23 cellular contexts compared by ENCODE assay signal in the genomic region with DNA sequence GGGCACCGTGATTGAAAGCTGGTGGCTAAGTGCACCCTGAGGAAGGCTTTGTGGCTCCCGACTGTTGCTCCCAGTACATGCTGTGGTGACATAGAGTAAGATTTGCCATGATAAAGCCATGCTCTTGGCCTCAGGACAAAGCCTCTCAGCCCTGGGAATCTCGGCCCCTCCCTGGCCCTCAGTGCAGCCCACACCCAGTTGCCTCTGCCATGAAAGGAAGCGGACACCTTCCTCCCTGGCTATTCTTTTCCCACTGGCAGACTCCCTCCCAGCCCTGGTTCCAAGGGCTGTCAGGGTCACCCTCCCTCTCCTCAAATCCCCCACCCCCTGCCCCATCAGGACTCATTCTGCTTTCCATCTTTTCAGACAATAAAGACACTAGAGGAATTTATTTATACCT.
DNase-seq lines count a peak whose midpoint lies in the region; ATAC-seq, FAIRE-seq and TF ChIP-seq lines count a peak whose summit lies in the region.
"Had no signal": no experiment of that assay in that cellular context is flagged by ENCODE, and none has a peak within 500 bp of the region (broad histone marks: within the 10 kb centered on the region; RNA-seq: fewer than 3 reads in every experiment).

No MANE protein-coding gene starts in this region.

- H3K4me3 Mint-ChIP-seq in activated CD4-positive, alpha-beta T cell treated with anti-CD3 and anti-CD28 coated beads, Interleukin-2, amount 10 ng/mL, durations not matched to agents 24 days and 14 days = no peak overlapping the region
- H3K4me3 Mint-ChIP-seq: B cell; CD4-positive, alpha-beta T cell; CD8-positive, alpha-beta T cell had no signal

- H2AFZ ChIP-seq in H1 (ENCODE audit: low read length) (no peak overlapping the region), neuronal stem cell (ENCODE audit: low read length) (no peak overlapping the region)

- no peak for FAIRE-seq in H1 (lab: Jason Lieb, UNC)
- FAIRE-seq: A549, D721Med, GM12878, GM12892, GM18507 had no signal

- H2BK5ac ChIP-seq in H1 (ENCODE audit: low read depth, low read length) (no peak overlapping the region), neuronal stem cell (ENCODE audit: low read length) (no peak overlapping the region)

- intact Hi-C loops in activated CD4-positive, alpha-beta T cell treated with anti-CD3 and anti-CD28 coated beads, Interleukin-2, amount 10 ng/mL, durations not matched to agents 24 days and 14 days (cut with micrococcal nuclease) = no loop called here
- intact Hi-C loops in lower lobe of right lung (cut with DNase I) = no loop called here

- WGBS in H1 (ENCODE audit: extremely low coverage in 1 of 2, insufficient coverage in 1 of 2, insufficient read length in 1 of 2, insufficient replicate concordance in 2 of 2, low coverage in 1 of 2, low lambda C conversion rate in 2 of 2, missing lambda C conversion rate in 1 of 2), 2 experiments = 88% methylated on average over 4 of the region's 4 CpGs; no CpG with 5 or more reads in 1 of the 2 experiments
- no CpG with 5 or more reads among the region's 4 CpGs for WGBS in neuronal stem cell (ENCODE audit: extremely low coverage in 2 of 2, insufficient read length in 2 of 2, insufficient replicate concordance in 1 of 2), 2 donors

- TF ChIP-seq RAD21 in H1 (IDR thresholded peaks at IDR 0.05 in 1 of 2, conservative IDR thresholded peaks at IDR 0.05 in 1 of 2; ENCODE audit: low read depth in 2 of 2, low read length in 2 of 2) = no peak

- H3K4me2 ChIP-seq in H1 (ENCODE audit: insufficient read depth in 1 of 2, low read depth in 2 of 2, low read length in 2 of 2) (no peak overlapping the region), neuronal stem cell (ENCODE audit: insufficient read depth, low read length, poor library complexity, severe bottlenecking) (no peak overlapping the region)
- H3K4me2 ChIP-seq: A549; BLaER1 treated with 17β-estradiol and CSF1 and Interleukin-3, amounts not matched to agents 10 nM and 100 nM had no signal

- no peak for TF ChIP-seq CTCF in H1 (IDR thresholded peaks at IDR 0.05; ENCODE audit: control extremely low read depth in 1 of 3, insufficient read depth in 1 of 3, low read depth in 1 of 3, low read length in 3 of 3)
- no peak for TF ChIP-seq CTCF in lower lobe of right lung (IDR thresholded peaks at IDR 0.05)

- no peaks in the 10 kb centered on the region for H3K9me3 ChIP-seq in H1 (ENCODE audit: insufficient read depth in 2 of 2, low read depth in 1 of 2, low read length in 1 of 2)
- H3K9me3 ChIP-seq in neuronal stem cell (replicated peaks in 1 of 2; ENCODE audit: control insufficient read depth in 2 of 2, insufficient read depth in 1 of 2, low read depth in 1 of 2, low read length in 2 of 2) = no peaks in the 10 kb centered on the region
- no peaks in the 10 kb centered on the region for H3K9me3 ChIP-seq in lower lobe of right lung
- H3K9me3 ChIP-seq: A549; BLaER1 treated with 17β-estradiol and CSF1 and Interleukin-3, amounts not matched to agents 10 nM and 100 nM; Caco-2 had no signal

- H3K36me3 Mint-ChIP-seq in activated CD4-positive, alpha-beta T cell treated with anti-CD3 and anti-CD28 coated beads, Interleukin-2, amount 10 ng/mL, durations not matched to agents 24 days and 14 days (ENCODE audit: low read depth) = no peaks in the 10 kb centered on the region
- H3K36me3 Mint-ChIP-seq: CD8-positive, alpha-beta T cell had no signal

- no peak for TF ChIP-seq POLR2A in H1 (IDR thresholded peaks at IDR 0.05; ENCODE audit: control extremely low read depth in 1 of 2, low read depth in 2 of 2, low read length in 2 of 2)

- H2BK120ac ChIP-seq in H1 (replicated peaks; ENCODE audit: low read depth, low read length) (no peak overlapping the region), neuronal stem cell (ENCODE audit: low read depth, low read length) (no peak overlapping the region)

- peak overlapping the region; percentile 57 for H4K8ac ChIP-seq in H1 (ENCODE audit: extremely low read depth, insufficient read depth, low read length)
- no peak overlapping the region for H4K8ac ChIP-seq in neuronal stem cell (ENCODE audit: low read depth, low read length)

- H4K20me1 ChIP-seq in H1 (replicated peaks in 1 of 2; ENCODE audit: control insufficient read depth in 1 of 2, insufficient read depth in 2 of 2, low read length in 2 of 2) = no peaks in the 10 kb centered on the region
- H4K20me1 ChIP-seq: BLaER1 treated with 17β-estradiol and CSF1 and Interleukin-3, amounts not matched to agents 10 nM and 100 nM had no signal

- CTCF ChIA-PET in H1 (lab: Charles Lee; ENCODE audit: partially characterized antibody) = interaction anchor here (1.0 to 1.3 kb wide), 3 partner anchors 9 to 138 kb away, joined by 3 to 4 read pairs (median 4); no protein-coding TSS in a partner anchor

- no peak overlapping the region for H2BK20ac ChIP-seq in H1 (ENCODE audit: low read length)

- no peaks in the 10 kb centered on the region for H3K9me3 Mint-ChIP-seq in activated CD4-positive, alpha-beta T cell treated with anti-CD3 and anti-CD28 coated beads, Interleukin-2, amount 10 ng/mL, durations not matched to agents 24 days and 14 days
- H3K9me3 Mint-ChIP-seq: CD4-positive, alpha-beta T cell; CD8-positive, alpha-beta T cell had no signal

- ATAC-seq in HG03159 (IDR thresholded peaks at IDR 0.05; ENCODE audit: unreplicated experiment) = no peak
- ATAC-seq in lower lobe of right lung = no peak
- ATAC-seq in GM21786 (IDR thresholded peaks at IDR 0.05; ENCODE audit: unreplicated experiment) = no peak
- ATAC-seq: A549; CD8-positive, alpha-beta T cell; GM12878 had no signal

- H2BK15ac ChIP-seq in H1 (ENCODE audit: low read length) (no peak overlapping the region), neuronal stem cell (ENCODE audit: low read length) (no peak overlapping the region)

- H3K23me2 ChIP-seq in H1 (ENCODE audit: low read depth, low read length) = no peaks in the 10 kb centered on the region

- H3K23ac ChIP-seq in H1 (ENCODE audit: insufficient read length) = no peak overlapping the region
- no peak overlapping the region for H3K23ac ChIP-seq in neuronal stem cell (ENCODE audit: low read depth, low read length, poor library complexity)

- no peak overlapping the region for H3K27ac ChIP-seq in H1 (ENCODE audit: low read depth, low read length)
- no peak overlapping the region for H3K27ac ChIP-seq in neuronal stem cell (replicated peaks; ENCODE audit: low read length)
- no peak overlapping the region for H3K27ac ChIP-seq in lower lobe of right lung
- H3K27ac ChIP-seq: 22Rv1; A549; BLaER1 treated with 17β-estradiol and CSF1 and Interleukin-3, amounts not matched to agents 10 nM and 100 nM; C4-2B had no signal

- no peak overlapping the region for H3K4me3 ChIP-seq in H1 (ENCODE audit: extremely low read depth in 1 of 4, insufficient read depth in 2 of 4, low read depth in 3 of 4, low read length in 4 of 4)
- H3K4me3 ChIP-seq in neuronal stem cell (ENCODE audit: low read length in 2 of 2) = no peak overlapping the region
- H3K4me3 ChIP-seq in lower lobe of right lung = no peak overlapping the region
- H3K4me3 ChIP-seq: A549; BLaER1 treated with 17β-estradiol and CSF1 and Interleukin-3, amounts not matched to agents 10 nM and 100 nM; GM12878 had no signal

- H3K14ac ChIP-seq in H1 (ENCODE audit: insufficient read length) = no peak overlapping the region
- H3K14ac ChIP-seq in neuronal stem cell (ENCODE audit: low read length) = no peak overlapping the region

- DNase-seq in activated CD4-positive, alpha-beta T cell treated with anti-CD3 and anti-CD28 coated beads, Interleukin-2, amount 10 ng/mL, durations not matched to agents 24 days and 14 days = peak; percentile 34
- no peak for DNase-seq in activated CD4-positive, alpha-beta T cell treated with anti-CD3 and anti-CD28 coated beads, Interleukin-2, amount 50 U/mL, for 48 hours
- no peak for DNase-seq in H1 (ENCODE audit: low read depth in 1 of 2, low spot score in 2 of 2)
- no peak for DNase-seq in neuronal stem cell (ENCODE audit: low spot score)
- DNase-seq in lower lobe of right lung = no peak
- DNase-seq: AML-193; Caco-2; Calu3; CD4-positive, alpha-beta T cell; CD8-positive, alpha-beta T cell; DMS79 treated with DMSO at 0.1 percent for 48 hours; GDM1 had no signal

- no peak overlapping the region for H3K56ac ChIP-seq in H1 (replicated peaks; ENCODE audit: insufficient read length, low read depth, low read length)

- H3K27me3 ChIP-seq in H1 (replicated peaks in 1 of 4; ENCODE audit: control insufficient read depth in 3 of 4, extremely low read depth in 1 of 4, insufficient read depth in 3 of 4, low read length in 3 of 4) (no peaks in the 10 kb centered on the region), neuronal stem cell (ENCODE audit: control insufficient read depth in 3 of 3, insufficient read depth in 3 of 3, low read depth in 1 of 3, low read length in 3 of 3) (no peaks in the 10 kb centered on the region), lower lobe of right lung (ENCODE audit: low read depth) (no peaks in the 10 kb centered on the region)
- H3K27me3 ChIP-seq: BLaER1 treated with 17β-estradiol and CSF1 and Interleukin-3, amounts not matched to agents 10 nM and 100 nM had no signal

- H3K4me1 Mint-ChIP-seq in activated CD4-positive, alpha-beta T cell treated with anti-CD3 and anti-CD28 coated beads, Interleukin-2, amount 10 ng/mL, durations not matched to agents 24 days and 14 days = peaks cover 1% of the 10 kb centered on the region
- H3K4me1 Mint-ChIP-seq: B cell had no signal

- no peak overlapping the region for H3K9ac ChIP-seq in H1 (replicated peaks in 1 of 4; ENCODE audit: extremely low read depth in 1 of 4, low read depth in 3 of 4, low read length in 3 of 4)
- H3K9ac ChIP-seq in neuronal stem cell (ENCODE audit: low read depth, low read length, poor library complexity) = no peak overlapping the region
- H3K9ac ChIP-seq: BLaER1 treated with 17β-estradiol and CSF1 and Interleukin-3, amounts not matched to agents 10 nM and 100 nM had no signal

- H2AK5ac ChIP-seq in H1 (ENCODE audit: low read depth, low read length) (no peak overlapping the region), neuronal stem cell (ENCODE audit: low read depth, low read length) (no peak overlapping the region)

- H2BK12ac ChIP-seq in H1 (ENCODE audit: low read depth, low read length) (no peak overlapping the region), neuronal stem cell (ENCODE audit: low read length) (no peak overlapping the region)

- POLR2A ChIA-PET in H1 (lab: Charles Lee; ENCODE audit: partially characterized antibody) = interaction anchor here (1.4 kb wide), 1 partner anchor 119 kb away, joined by 3 read pairs; a partner anchor contains a TSS

- no peak overlapping the region for H4K5ac ChIP-seq in H1 (ENCODE audit: insufficient read length, low read depth, low read length)

- no peaks in the 10 kb centered on the region for H3K79me2 ChIP-seq in H1 (ENCODE audit: control insufficient read depth in 1 of 2, insufficient read depth in 2 of 2, low read length in 2 of 2)

- H3K4me1 ChIP-seq in H1 (replicated peaks in 1 of 4; ENCODE audit: control insufficient read depth in 3 of 4, insufficient read depth in 4 of 4, low read length in 3 of 4) (peaks cover 0 to 2% (median 0%) of the 10 kb centered on the region in 4 experiments; a peak in 2 of 7 replicates), neuronal stem cell (ENCODE audit: control insufficient read depth in 2 of 2, insufficient read depth in 1 of 2, low read depth in 1 of 2, low read length in 2 of 2) (peaks cover 0 to 4% of the 10 kb centered on the region in 2 donors), lower lobe of right lung (no peaks in the 10 kb centered on the region)
- H3K4me1 ChIP-seq: A549, Caco-2 had no signal

- no peak for TF ChIP-seq EP300 in H1 (IDR thresholded peaks at IDR 0.05; ENCODE audit: borderline replicate concordance in 1 of 2, low read depth in 2 of 2, low read length in 2 of 2)

- peaks cover 32% of the 10 kb centered on the region for H3K27me3 Mint-ChIP-seq in activated CD4-positive, alpha-beta T cell treated with anti-CD3 and anti-CD28 coated beads, Interleukin-2, amount 10 ng/mL, durations not matched to agents 24 days and 14 days

- H3K79me1 ChIP-seq in H1 (ENCODE audit: low read depth, low read length) (no peaks in the 10 kb centered on the region), neuronal stem cell (ENCODE audit: low read depth, low read length) (no peaks in the 10 kb centered on the region)

- no peak overlapping the region for H3K18ac ChIP-seq in H1 (ENCODE audit: extremely low read depth, low read length)
- H3K18ac ChIP-seq in neuronal stem cell (ENCODE audit: low read length) = peak overlapping the region; percentile 59

- H3K4ac ChIP-seq in H1 (replicated peaks; ENCODE audit: insufficient read length, low read depth, low read length) (no peak overlapping the region), neuronal stem cell (ENCODE audit: low read length) (no peak overlapping the region)

- no peak overlapping the region for H4K91ac ChIP-seq in H1 (replicated peaks; ENCODE audit: insufficient read length, low read length)
- no peak overlapping the region for H4K91ac ChIP-seq in neuronal stem cell (ENCODE audit: low read depth, low read length, poor library complexity)

- no peaks in the 10 kb centered on the region for H3K36me3 ChIP-seq in H1 (ENCODE audit: control insufficient read depth in 2 of 4, insufficient read depth in 4 of 4, low read length in 3 of 4)
- H3K36me3 ChIP-seq in neuronal stem cell (replicated peaks in 1 of 2; ENCODE audit: control insufficient read depth in 2 of 2, insufficient read depth in 2 of 2, low read length in 2 of 2) = no peaks in the 10 kb centered on the region
- H3K36me3 ChIP-seq in lower lobe of right lung = no peaks in the 10 kb centered on the region
- H3K36me3 ChIP-seq: BLaER1 treated with 17β-estradiol and CSF1 and Interleukin-3, amounts not matched to agents 10 nM and 100 nM had no signal

- H3K27ac Mint-ChIP-seq in activated CD4-positive, alpha-beta T cell treated with anti-CD3 and anti-CD28 coated beads, Interleukin-2, amount 10 ng/mL, durations not matched to agents 24 days and 14 days = no peak overlapping the region
- H3K27ac Mint-ChIP-seq: B cell; CD4-positive, alpha-beta T cell; CD8-positive, alpha-beta T cell had no signal
